15 cellular contexts compared by ENCODE assay signal in genomic region chr3:148582126-148582525, GRCh38.
"Had no signal": no experiment of that assay in that cellular context is flagged by ENCODE, and none has a peak within 500 bp of the region (broad histone marks: within the 10 kb centered on the region; RNA-seq: fewer than 3 reads in every experiment).

No MANE protein-coding gene starts in this region.

- H3K4me1 ChIP-seq: colonic mucosa, neural progenitor cell, vagina had no signal

- H3K27me3 ChIP-seq: colonic mucosa, neural progenitor cell, ovary, tibial nerve, vagina had no signal

- H3K9me3 ChIP-seq: colonic mucosa, ovary, tibial nerve, vagina had no signal

- H3K27ac ChIP-seq: colonic mucosa, neural progenitor cell, ovary, tibial nerve, vagina had no signal

- H3K4me3 ChIP-seq: colonic mucosa, neural progenitor cell, ovary, tibial nerve, vagina had no signal

- ATAC-seq: activated naive CD4-positive, alpha-beta T cell treated with anti-CD3 and anti-CD28 coated beads, Interleukin-2, amount 50 U/mL, for 72 hours had no signal

- H3K36me3 ChIP-seq: colonic mucosa, neural progenitor cell, ovary, tibial nerve, vagina had no signal

- DNase-seq: activated CD4-positive, alpha-beta T cell treated with anti-CD3 and anti-CD28 coated beads, Interleukin-2, amount 50 U/mL, for 1 hour; activated CD4-positive, CD25-positive, alpha-beta regulatory T cell; activated effector memory CD4-positive, alpha-beta T cell treated with Interleukin-2 at 50 U/mL for 16 hours; amygdala; colonic mucosa; effector CD8-positive, alpha-beta T cell; foreskin fibroblast; head of caudate nucleus; ovary; small intestine; T-helper 2 cell had no signal
